ENCODE assay signal across 30 cellular contexts in the genomic region with DNA sequence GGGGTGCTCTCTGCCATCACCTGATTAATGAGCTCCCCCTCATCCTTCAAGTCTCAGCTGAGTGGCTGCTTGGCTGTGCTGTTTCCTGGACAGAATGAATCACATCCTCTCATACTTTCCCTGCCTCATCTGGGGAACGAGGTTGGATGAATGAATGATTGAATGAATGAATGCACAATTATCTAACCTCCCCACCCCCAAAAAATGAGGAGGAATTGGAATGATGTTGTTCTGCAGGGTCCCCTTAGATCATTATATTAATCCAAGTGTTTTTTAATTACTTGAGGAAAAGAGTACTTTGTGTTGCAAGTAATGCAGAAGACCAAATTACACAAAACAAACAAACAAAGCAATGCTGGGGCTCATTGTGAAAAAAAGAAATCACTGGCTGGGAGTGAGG.
"Had no signal": no experiment of that assay in that cellular context is flagged by ENCODE, and none has a peak within 500 bp of the region (broad histone marks: within the 10 kb centered on the region; RNA-seq: fewer than 3 reads in every experiment).

No MANE protein-coding gene starts in this region.

- FAIRE-seq: astrocyte, frontal cortex had no signal

- H3K9me3 Mint-ChIP-seq: activated naive CD4-positive, alpha-beta T cell treated with anti-CD3 and anti-CD28 coated beads, Interleukin-2, amount 10 ng/mL, durations not matched to agents 7 days and 5 days; activated T-cell treated with anti-CD3 and anti-CD28 coated beads, Interleukin-2, amount 50 U/mL, for 4 hours; activated T-helper 1 cell treated with anti-CD3 and anti-CD28 coated beads, Interleukin-12 subunit alpha, Interleukin-12 subunit beta, Interleukin-2, Interleukin-4 antibody, amounts not matched to agents 30 ng/mL and 10 ng/mL and 1 ng/mL, durations not matched to agents 14 hours and 24 hours and 36 hours; T-helper 2 cell treated with Interferon-gamma antibody and Interleukin-4, amounts not matched to agents 5 μg/mL and 100 μg/mL, for 36 hours had no signal

- DNase-seq: activated B cell treated with CpG ODN at 0.5 μM for 24 hours; activated CD4-positive, alpha-beta T cell treated with anti-CD3 and anti-CD28 coated beads for 48 hours; activated CD4-positive, alpha-beta T cell treated with anti-CD3 and anti-CD28 coated beads, Interleukin-2, amount 50 U/mL, for 1 hour; activated CD4-positive, alpha-beta T cell treated with anti-CD3 and anti-CD28 coated beads, Interleukin-2, amount 50 U/mL, for 48 hours; activated CD8-positive, alpha-beta memory T cell treated with anti-CD3 and anti-CD28 coated beads for 24 hours; activated CD8-positive, alpha-beta T cell treated with anti-CD3 and anti-CD28 coated beads for 36 hours; activated gamma-delta T cell; activated naive CD4-positive, alpha-beta T cell; activated naive CD4-positive, alpha-beta T cell treated with anti-CD3 and anti-CD28 coated beads, Interleukin-2, amount 10 ng/mL, durations not matched to agents 7 days and 5 days; activated T-cell treated with anti-CD3 and anti-CD28 coated beads, Interleukin-2, amount 50 U/mL, for 4 hours; amniotic stem cell; anterior cingulate cortex; central memory CD4-positive, alpha-beta T cell; cerebellar nuclear complex; colonic mucosa; effector memory CD4-positive, alpha-beta T cell; foreskin fibroblast; head of caudate nucleus; T-helper 1 cell; T-helper 17 cell; T1000; WERI-Rb-1 had no signal

- H3K9me3 ChIP-seq: colonic mucosa had no signal

- H3K4me1 ChIP-seq: colonic mucosa had no signal

- H3K27me3 ChIP-seq: colonic mucosa had no signal

- ATAC-seq: activated CD4-positive, CD25-positive, alpha-beta regulatory T cell treated with anti-CD3 and anti-CD28 coated beads, Interleukin-2, amount 50 U/mL, for 24 hours; activated CD8-positive, alpha-beta T cell treated with anti-CD3 and anti-CD28 coated beads for 36 hours; activated T-cell treated with anti-CD3 and anti-CD28 coated beads, Interleukin-2, amount 50 U/mL, for 4 hours; esophagus mucosa; T-helper 17 cell had no signal

- H3K36me3 Mint-ChIP-seq: activated naive CD4-positive, alpha-beta T cell treated with anti-CD3 and anti-CD28 coated beads, Interleukin-2, amount 10 ng/mL, durations not matched to agents 7 days and 5 days had no signal

- H3K27ac ChIP-seq: colonic mucosa, WERI-Rb-1 had no signal

- H3K36me3 ChIP-seq: colonic mucosa, WERI-Rb-1 had no signal

- H3K4me3 Mint-ChIP-seq: activated B cell treated with CpG ODN at 0.5 μM for 24 hours; activated CD8-positive, alpha-beta T cell treated with anti-CD3 and anti-CD28 coated beads for 36 hours; activated naive CD4-positive, alpha-beta T cell treated with anti-CD3 and anti-CD28 coated beads, Interleukin-2, amount 10 ng/mL, durations not matched to agents 7 days and 5 days; activated naive CD8-positive, alpha-beta T cell; activated T-cell treated with anti-CD3 and anti-CD28 coated beads, Interleukin-2, amount 50 U/mL, for 4 hours; activated T-helper 1 cell treated with anti-CD3 and anti-CD28 coated beads, Interleukin-12 subunit alpha, Interleukin-12 subunit beta, Interleukin-2, Interleukin-4 antibody, amounts not matched to agents 30 ng/mL and 10 ng/mL and 1 ng/mL, durations not matched to agents 14 hours and 24 hours and 36 hours; endodermal cell; T-helper 17 cell; T-helper 2 cell treated with Interferon-gamma antibody and Interleukin-4, amounts not matched to agents 5 μg/mL and 100 μg/mL, for 36 hours had no signal

- H3K4me1 Mint-ChIP-seq: activated naive CD4-positive, alpha-beta T cell treated with anti-CD3 and anti-CD28 coated beads, Interleukin-2, amount 10 ng/mL, durations not matched to agents 7 days and 5 days; endodermal cell had no signal

- H3K27me3 Mint-ChIP-seq: activated B cell treated with CpG ODN at 0.5 μM for 24 hours; activated CD8-positive, alpha-beta T cell treated with anti-CD3 and anti-CD28 coated beads for 36 hours; activated naive CD4-positive, alpha-beta T cell treated with anti-CD3 and anti-CD28 coated beads, Interleukin-2, amount 10 ng/mL, durations not matched to agents 7 days and 5 days; activated naive CD8-positive, alpha-beta T cell; T-helper 17 cell had no signal

- H3K4me3 ChIP-seq: colonic mucosa had no signal

- H3K27ac Mint-ChIP-seq: activated B cell treated with CpG ODN at 0.5 μM for 24 hours; activated CD8-positive, alpha-beta T cell treated with anti-CD3 and anti-CD28 coated beads for 36 hours; activated naive CD4-positive, alpha-beta T cell treated with anti-CD3 and anti-CD28 coated beads, Interleukin-2, amount 10 ng/mL, durations not matched to agents 7 days and 5 days; activated naive CD8-positive, alpha-beta T cell; activated T-helper 1 cell treated with anti-CD3 and anti-CD28 coated beads, Interleukin-12 subunit alpha, Interleukin-12 subunit beta, Interleukin-2, Interleukin-4 antibody, amounts not matched to agents 30 ng/mL and 10 ng/mL and 1 ng/mL, durations not matched to agents 14 hours and 24 hours and 36 hours; endodermal cell; T-helper 17 cell; T-helper 2 cell treated with Interferon-gamma antibody and Interleukin-4, amounts not matched to agents 5 μg/mL and 100 μg/mL, for 36 hours had no signal
